In genomic region chr1:29517251-29518080, GRCh38 we compare ENCODE assay signal across 11 cellular contexts.
"Had no signal": no experiment of that assay in that cellular context is flagged by ENCODE, and none has a peak within 500 bp of the region (broad histone marks: within the 10 kb centered on the region; RNA-seq: fewer than 3 reads in every experiment).

No MANE protein-coding gene starts in this region.

- H3K27ac ChIP-seq: foreskin keratinocyte, ovary, skin epidermis, transverse colon had no signal

- FAIRE-seq: endometrium had no signal

- H3K36me3 Mint-ChIP-seq: activated naive CD8-positive, alpha-beta T cell; memory B cell had no signal

- H3K9me3 Mint-ChIP-seq: activated T-cell treated with anti-CD3 and anti-CD28 coated beads, Interleukin-2, amount 50 U/mL, for 24 hours; nephron progenitor cell had no signal

- DNase-seq: activated gamma-delta T cell; activated T-cell treated with anti-CD3 and anti-CD28 coated beads, Interleukin-2, amount 50 U/mL, for 24 hours; foreskin keratinocyte; nephron progenitor cell; T-helper 9 cell; transverse colon had no signal

- H3K36me3 ChIP-seq: ovary, transverse colon had no signal

- H3K4me1 Mint-ChIP-seq: memory B cell had no signal

- H3K27me3 ChIP-seq: foreskin keratinocyte, ovary had no signal

- H3K4me3 ChIP-seq: ovary, skin epidermis, transverse colon had no signal

- ATAC-seq: foreskin keratinocyte had no signal

- H3K4me3 Mint-ChIP-seq: activated naive CD8-positive, alpha-beta T cell; activated T-cell treated with anti-CD3 and anti-CD28 coated beads, Interleukin-2, amount 50 U/mL, for 24 hours; memory B cell; nephron progenitor cell had no signal

- H3K4me1 ChIP-seq: foreskin keratinocyte, transverse colon had no signal

- H3K9me3 ChIP-seq: ovary, transverse colon had no signal

- H3K27ac Mint-ChIP-seq: activated naive CD8-positive, alpha-beta T cell; activated T-cell treated with anti-CD3 and anti-CD28 coated beads, Interleukin-2, amount 50 U/mL, for 24 hours; memory B cell; nephron progenitor cell had no signal
